In genomic region chr5:166947045-166947444, GRCh38 we compare ENCODE assay signal across 20 cellular contexts.
"Had no signal": no experiment of that assay in that cellular context is flagged by ENCODE, and none has a peak within 500 bp of the region (broad histone marks: within the 10 kb centered on the region; RNA-seq: fewer than 3 reads in every experiment).

No MANE protein-coding gene starts in this region.

- H3K27ac ChIP-seq: colonic mucosa, epithelial cell of prostate, esophagus squamous epithelium, gastrocnemius medialis, heart right ventricle, left lung, lower lobe of right lung had no signal

- H3K4me1 ChIP-seq: colonic mucosa, esophagus squamous epithelium, gastrocnemius medialis, heart right ventricle, left lung, lower lobe of right lung had no signal

- H3K4me3 ChIP-seq: colonic mucosa, esophagus squamous epithelium, gastrocnemius medialis, heart right ventricle, left lung, lower lobe of right lung had no signal

- H3K36me3 ChIP-seq: colonic mucosa, esophagus squamous epithelium, gastrocnemius medialis, heart right ventricle, left lung, lower lobe of right lung had no signal

- H3K27me3 ChIP-seq: colonic mucosa, esophagus squamous epithelium, gastrocnemius medialis, heart right ventricle, left lung had no signal

- DNase-seq: colonic mucosa; cortex of kidney; effector CD8-positive, alpha-beta T cell; effector memory CD8-positive, alpha-beta T cell; endodermal cell; erythroblast; esophagus squamous epithelium; foreskin fibroblast; foreskin melanocyte; gastrocnemius medialis; glutamatergic neuron; head of caudate nucleus; heart right ventricle; hippocampal formation; left ventricle myocardium superior; lower lobe of right lung; mesenchymal stem cell had no signal

- H3K9me3 ChIP-seq: colonic mucosa, gastrocnemius medialis, lower lobe of right lung had no signal

- ATAC-seq: effector memory CD8-positive, alpha-beta T cell; esophagus mucosa; gastrocnemius medialis; heart right ventricle; left lung; left ventricle myocardium superior; lower lobe of right lung had no signal
